ENCODE assay signal across 8 cellular contexts in genomic region chr17:2710075-2710803, GRCh38. TPM values are rescaled to one million over a fixed set of nuclear protein-coding genes. Genes with fewer than 3 reads are reported as not detected.
DNase-seq lines count a peak whose midpoint lies in the region; ATAC-seq and TF ChIP-seq lines count a peak whose summit lies in the region.

No MANE protein-coding gene starts in this region.

- no peaks in the 10 kb centered on the region for H3K27me3 ChIP-seq in BLaER1 treated with 17β-estradiol and CSF1 and Interleukin-3, amounts not matched to agents 10 nM and 100 nM

- H3K9me3 ChIP-seq in BLaER1 treated with 17β-estradiol and CSF1 and Interleukin-3, amounts not matched to agents 10 nM and 100 nM (replicated peaks in 1 of 11) = no peaks in the 10 kb centered on the region

- H3K4me1 Mint-ChIP-seq in IgD-negative memory B cell = peaks cover 32 to 36% (median 33%) of the 10 kb centered on the region in 3 donors
- H3K4me1 Mint-ChIP-seq in chondrocyte (ENCODE audit: low read depth) = peaks cover 43% of the 10 kb centered on the region
- peaks cover 38 to 55% (median 50%) of the 10 kb centered on the region in 3 donors for H3K4me1 Mint-ChIP-seq in naive B cell

- DNase-seq in chondrocyte (ENCODE audit: low spot score) = no peak
- DNase-seq in naive B cell = no peak
- no peak for DNase-seq in AML-193 (lab: John Stamatoyannopoulos, UW)
- DNase-seq in NCI-H1105 treated with DMSO at 0.1 percent for 48 hours (lab: John Stamatoyannopoulos, UW) = no peak
- no peak for DNase-seq in middle frontal gyrus (ENCODE audit: extremely low spot score, low spot score)
- no peak for DNase-seq in NCI-H510A (lab: John Stamatoyannopoulos, UW)

- H4K20me1 ChIP-seq in BLaER1 treated with 17β-estradiol and CSF1 and Interleukin-3, amounts not matched to agents 10 nM and 100 nM = peaks cover 34 to 62% (median 59%) of the 10 kb centered on the region in 11 experiments; a peak in 21 of 22 replicates

- H3K27ac Mint-ChIP-seq in IgD-negative memory B cell (peak overlapping the region; percentile 91 to 98 (median 94)), chondrocyte (ENCODE audit: unreplicated experiment) (peak overlapping the region; percentile 83), naive B cell (peak overlapping the region in 4 of 6 donors; percentile 27 to 75 (median 51))

- no peak for ATAC-seq in naive B cell (ENCODE audit: low read depth in 2 of 2)

- peaks cover 0 to 32% (median 25%) of the 10 kb centered on the region in 11 experiments; a peak in 17 of 22 replicates for H3K36me3 ChIP-seq in BLaER1 treated with 17β-estradiol and CSF1 and Interleukin-3, amounts not matched to agents 10 nM and 100 nM

- no peaks in the 10 kb centered on the region for H3K9me3 Mint-ChIP-seq in IgD-negative memory B cell
- H3K9me3 Mint-ChIP-seq in chondrocyte (ENCODE audit: low read depth) = no peaks in the 10 kb centered on the region
- no peaks in the 10 kb centered on the region for H3K9me3 Mint-ChIP-seq in naive B cell

- no peaks in the 10 kb centered on the region for H3K36me3 Mint-ChIP-seq in IgD-negative memory B cell
- no peaks in the 10 kb centered on the region for H3K36me3 Mint-ChIP-seq in chondrocyte (ENCODE audit: low read depth)
- no peaks in the 10 kb centered on the region for H3K36me3 Mint-ChIP-seq in naive B cell

- H3K4me3 Mint-ChIP-seq in IgD-negative memory B cell (peak overlapping the region; percentile 86 to 97 (median 96)), chondrocyte (ENCODE audit: unreplicated experiment) (peak overlapping the region; percentile 82), naive B cell (peak overlapping the region; percentile 76 to 94 (median 88))

- TF ChIP-seq CTCF in chondrocyte (IDR thresholded peaks at IDR 0.05) = no peak

- no peaks in the 10 kb centered on the region for H3K27me3 Mint-ChIP-seq in IgD-negative memory B cell
- no peaks in the 10 kb centered on the region for H3K27me3 Mint-ChIP-seq in chondrocyte (ENCODE audit: low read depth)
- no peaks in the 10 kb centered on the region for H3K27me3 Mint-ChIP-seq in naive B cell

- peak overlapping the region; percentile 87 to 97 (median 93) for H3K9ac ChIP-seq in BLaER1 treated with 17β-estradiol and CSF1 and Interleukin-3, amounts not matched to agents 10 nM and 100 nM

- peak overlapping the region; percentile 88 to 98 (median 97) for H3K4me2 ChIP-seq in BLaER1 treated with 17β-estradiol and CSF1 and Interleukin-3, amounts not matched to agents 10 nM and 100 nM

- H3K4me3 ChIP-seq in BLaER1 treated with 17β-estradiol and CSF1 and Interleukin-3, amounts not matched to agents 10 nM and 100 nM = peak overlapping the region; percentile 75 to 100 (median 94)

- peak overlapping the region; percentile 61 to 94 (median 92); a peak in 21 of 22 replicates for H3K27ac ChIP-seq in BLaER1 treated with 17β-estradiol and CSF1 and Interleukin-3, amounts not matched to agents 10 nM and 100 nM

- peaks cover 51 to 73% (median 67%) of the 10 kb centered on the region in 10 experiments for H3K4me1 ChIP-seq in BLaER1 treated with 17β-estradiol and CSF1 and Interleukin-3, amounts not matched to agents 10 nM and 100 nM

RNA-seq across cellular contexts. Expression of gene CLUH, which starts 1.3 kb away (rescaled TPM):
- polyA plus RNA-seq in IgD-negative memory B cell (19.7 TPM), naive B cell (ENCODE audit: low read depth in 6 of 6) (10 to 100 TPM in 1 of 6 donors, 1 to 10 TPM in 5; 3.4 to 14.2 (median 5.3) TPM)
- total RNA-seq in chondrocyte = 30.8 to 36.6 TPM (median 36.0 TPM) in 3 replicates

RNA-seq across cellular contexts. Expression of gene CCDC92B, which starts 39.2 kb away (rescaled TPM):
- polyA plus RNA-seq in IgD-negative memory B cell (not detected), naive B cell (ENCODE audit: low read depth in 6 of 6) (not detected)
- 0.07 TPM in 1 of 3 replicates, not detected in the others for total RNA-seq in chondrocyte
